32 cellular contexts compared by ENCODE assay signal in the genomic region with DNA sequence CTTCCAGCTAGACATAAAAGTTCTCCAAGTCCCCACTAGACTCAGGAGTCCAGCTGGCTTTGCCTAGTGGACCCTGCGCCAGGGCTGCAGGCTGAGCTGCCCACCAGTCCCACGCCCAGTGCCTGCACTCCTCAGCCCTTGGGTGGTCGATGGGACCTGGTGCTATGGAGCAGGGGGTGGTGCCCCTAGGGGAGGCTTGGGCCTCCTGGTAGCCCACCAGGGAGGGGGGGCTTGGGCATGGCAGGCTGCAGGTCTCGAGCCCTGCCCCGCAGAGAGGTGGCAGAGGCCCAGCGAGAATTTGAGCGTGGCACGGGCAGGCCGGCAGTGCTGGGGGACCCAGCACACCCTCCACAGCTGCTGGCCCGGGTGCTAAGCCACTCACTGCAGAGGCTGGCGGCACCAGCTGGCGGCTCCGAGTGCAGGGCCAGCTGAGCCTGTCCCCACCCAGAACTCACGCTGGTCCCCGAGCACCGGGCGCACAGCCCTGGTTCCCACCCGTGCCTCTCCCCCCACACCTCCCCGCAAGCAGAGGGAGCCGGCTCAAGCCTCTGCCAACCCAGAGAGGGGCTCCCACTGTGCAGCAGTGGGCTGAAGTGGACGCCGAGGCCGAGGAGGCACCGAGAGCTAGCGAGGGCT. TPM values are rescaled to one million over a fixed set of nuclear protein-coding genes. Genes with fewer than 3 reads are reported as not detected.
"Had no signal": no experiment of that assay in that cellular context is flagged by ENCODE, and none has a peak within 500 bp of the region (broad histone marks: within the 10 kb centered on the region; RNA-seq: fewer than 3 reads in every experiment).

No MANE protein-coding gene starts in this region.

- H3K4me3 Mint-ChIP-seq: naive B cell; naive thymus-derived CD8-positive, alpha-beta T cell; natural killer cell treated with Interleukin-12 subunit alpha and Interleukin-12 subunit beta and Interleukin-15 and Interleukin-18, amount 100 ng/mL, for 72 hours; nephron progenitor cell; neural crest cell; stimulated activated memory B cell treated with anti-CD40 and anti-IgM and Interleukin-4, amounts not matched to agents 10 μg/mL and 1 μg/mL and 100 μg/mL, for 72 hours; stimulated activated naive CD8-positive, alpha-beta T cell treated with anti-CD3 and anti-CD28 coated beads, Interleukin-15, amount 100 ng/mL, for 72 hours; type B pancreatic cell had no signal

- H3K27me3 Mint-ChIP-seq: naive B cell; naive thymus-derived CD8-positive, alpha-beta T cell; natural killer cell treated with Interleukin-12 subunit alpha and Interleukin-12 subunit beta and Interleukin-15 and Interleukin-18, amount 100 ng/mL, for 72 hours; progenitor cell of endocrine pancreas; stimulated activated memory B cell treated with anti-CD40 and anti-IgM and Interleukin-4, amounts not matched to agents 10 μg/mL and 1 μg/mL and 100 μg/mL, for 72 hours; stimulated activated naive CD8-positive, alpha-beta T cell treated with anti-CD3 and anti-CD28 coated beads, Interleukin-15, amount 100 ng/mL, for 72 hours; type B pancreatic cell had no signal

- ATAC-seq: naive thymus-derived CD8-positive, alpha-beta T cell; natural killer cell treated with Interleukin-12 subunit alpha and Interleukin-12 subunit beta and Interleukin-15 and Interleukin-18, amount 100 ng/mL, for 72 hours; psoas muscle; stimulated activated memory B cell treated with anti-CD40 and anti-IgM and Interleukin-4, amounts not matched to agents 10 μg/mL and 1 μg/mL and 100 μg/mL, for 72 hours; stimulated activated naive CD8-positive, alpha-beta T cell treated with anti-CD3 and anti-CD28 coated beads, Interleukin-15, amount 100 ng/mL, for 72 hours; stimulated activated naive CD8-positive, alpha-beta T cell treated with anti-CD3 and anti-CD28 coated beads, Interleukin-15, Interleukin-2, amounts not matched to agents 100 U/mL and 50 U/mL, for 24 hours; upper lobe of right lung had no signal

- H3K27me3 ChIP-seq: ovary, right lobe of liver, sigmoid colon, suprapubic skin, testis, tibial artery, transverse colon, upper lobe of right lung, vagina had no signal

- H3K9ac ChIP-seq: parathyroid adenoma had no signal

- H3K4me1 Mint-ChIP-seq: nephron progenitor cell, neural crest cell had no signal

- FAIRE-seq: small intestine, urothelium cell line had no signal

- H3K4me3 ChIP-seq: ovary, psoas muscle, right lobe of liver, sigmoid colon, suprapubic skin, testis, tibial artery, transverse colon, upper lobe of right lung, vagina had no signal

- H3K36me3 ChIP-seq: ovary, right lobe of liver, sigmoid colon, suprapubic skin, tibial artery, transverse colon, upper lobe of right lung, vagina had no signal

- H3K36me3 Mint-ChIP-seq: naive B cell; stimulated activated memory B cell treated with anti-CD40 and anti-IgM and Interleukin-4, amounts not matched to agents 10 μg/mL and 1 μg/mL and 100 μg/mL, for 72 hours; type B pancreatic cell had no signal

- H3K9me3 Mint-ChIP-seq: neural crest cell; stimulated activated memory B cell treated with anti-CD40 and anti-IgM and Interleukin-4, amounts not matched to agents 10 μg/mL and 1 μg/mL and 100 μg/mL, for 72 hours; type B pancreatic cell had no signal

- H3K27ac ChIP-seq: ovary, parathyroid adenoma, psoas muscle, right lobe of liver, sigmoid colon, suprapubic skin, testis, tibial artery, transverse colon, upper lobe of right lung, vagina had no signal

- DNase-seq: naive B cell; naive thymus-derived CD8-positive, alpha-beta T cell; nephron progenitor cell; occipital lobe; ovary; posterior cingulate gyrus; psoas muscle; sigmoid colon; small intestine; stimulated activated CD4-positive, alpha-beta T cell treated with anti-CD3 and anti-CD28 coated beads, Interleukin-12 subunit alpha, Interleukin-12 subunit beta, amount 100 ng/mL, for 4 hours; stimulated activated CD4-positive, alpha-beta T cell treated with anti-CD3 and anti-CD28 coated beads, Interleukin-1b, Interleukin-23, amount 100 ng/mL, for 48 hours; stimulated activated CD4-positive, alpha-beta T cell treated with anti-CD3 and anti-CD28 coated beads, Interleukin-4, amount 100 ng/mL, for 1 hour; stimulated activated CD4-positive, alpha-beta T cell treated with anti-CD3 and anti-CD28 coated beads, Interleukin-4, amount 100 ng/mL, for 4 hours; stimulated activated CD8-positive, alpha-beta memory T cell treated with anti-CD3 and anti-CD28 coated beads, Interleukin-4, amount 100 ng/mL, for 48 hours; stimulated activated naive CD4-positive, alpha-beta T cell; stimulated activated naive CD8-positive, alpha-beta T cell treated with anti-CD3 and anti-CD28 coated beads, Interleukin-15, amount 100 ng/mL, for 72 hours; stimulated activated naive CD8-positive, alpha-beta T cell treated with anti-CD3 and anti-CD28 coated beads, Interleukin-15, Interleukin-2, amounts not matched to agents 100 U/mL and 50 U/mL, for 24 hours; substantia nigra; tibial artery; transverse colon; upper lobe of right lung had no signal

- H3K27ac Mint-ChIP-seq: naive B cell; nephron progenitor cell; progenitor cell of endocrine pancreas; stimulated activated memory B cell treated with anti-CD40 and anti-IgM and Interleukin-4, amounts not matched to agents 10 μg/mL and 1 μg/mL and 100 μg/mL, for 72 hours; stimulated activated naive CD8-positive, alpha-beta T cell treated with anti-CD3 and anti-CD28 coated beads, Interleukin-15, amount 100 ng/mL, for 72 hours; type B pancreatic cell had no signal

- H3K4me1 ChIP-seq: parathyroid adenoma, psoas muscle, sigmoid colon, testis, tibial artery, transverse colon, upper lobe of right lung, vagina had no signal

- H3K9me3 ChIP-seq: ovary, psoas muscle, right lobe of liver, sigmoid colon, suprapubic skin, testis, tibial artery, transverse colon, upper lobe of right lung, vagina had no signal

RNA-seq across cellular contexts. Expression of gene GBP5, which starts 30.2 kb away (rescaled TPM):
- total RNA-seq: neural crest cell, progenitor cell of endocrine pancreas had no signal
